8 cellular contexts compared by ENCODE assay signal in the genomic region with DNA sequence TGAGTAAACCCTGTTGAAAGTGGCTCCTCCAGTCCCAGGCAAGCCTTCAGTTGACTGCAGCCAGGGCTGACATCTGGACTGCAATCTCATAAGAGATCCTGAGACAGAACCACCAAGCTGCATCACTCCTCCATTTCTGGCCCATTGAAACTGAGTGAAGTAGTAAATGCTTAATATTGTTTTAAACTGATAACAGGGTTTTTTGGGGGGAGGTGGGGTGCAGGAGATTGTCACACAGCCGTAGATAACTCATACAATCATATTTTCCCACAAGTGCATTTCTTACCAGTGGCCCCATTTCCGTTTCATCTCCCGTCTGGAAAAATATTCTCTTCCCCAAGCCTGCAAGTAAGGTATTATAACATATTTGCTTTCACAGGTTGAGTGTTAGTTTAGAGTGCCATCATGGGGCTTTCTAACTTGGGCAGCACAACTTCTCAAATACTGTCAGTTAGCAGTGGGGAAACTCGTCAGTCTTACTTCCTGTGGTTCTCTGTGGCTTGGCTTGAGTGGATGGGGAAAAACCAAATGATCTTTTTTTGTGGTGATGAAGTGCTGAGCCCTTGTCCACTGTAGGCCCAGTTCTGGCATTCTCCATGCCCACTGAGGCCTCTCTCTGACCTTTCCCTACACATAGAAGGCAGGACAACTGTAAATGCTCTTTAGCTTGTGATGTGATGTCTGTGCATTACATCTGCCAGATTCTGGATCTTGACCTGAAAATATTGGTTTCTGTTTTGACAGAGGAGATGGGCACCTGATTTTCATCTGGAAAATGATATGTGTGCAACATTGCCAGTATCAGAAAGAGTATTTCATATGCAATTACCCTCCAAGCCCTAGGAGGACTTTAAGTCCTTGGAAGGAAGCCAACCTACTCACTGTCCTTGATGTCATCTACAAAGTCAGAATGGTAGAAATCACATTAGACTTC.
A peak's percentile ranks its signal among the peaks of the same experiment; 100 is the strongest.
DNase-seq lines count a peak whose midpoint lies in the region; ATAC-seq and TF ChIP-seq lines count a peak whose summit lies in the region.

No MANE protein-coding gene starts in this region.

- peak; percentile 58 for ATAC-seq in Right ventricle myocardium superior (ENCODE audit: poor library complexity)
- peak; percentile 82 for ATAC-seq in HG03196 (IDR thresholded peaks at IDR 0.05; ENCODE audit: unreplicated experiment)
- peak; percentile 89 for ATAC-seq in stimulated activated naive CD8-positive, alpha-beta T cell treated with anti-CD3 and anti-CD28 coated beads, Interleukin-15, Interleukin-2, amounts not matched to agents 100 U/mL and 50 U/mL, for 24 hours

- H3K4me1 ChIP-seq in left ventricle myocardium inferior = peaks cover 9% of the 10 kb centered on the region

- peaks cover 58% of the 10 kb centered on the region for H3K4me1 Mint-ChIP-seq in activated T-helper 2 cell treated with anti-CD3 and anti-CD28 coated beads, Interferon-gamma antibody, Interleukin-2, Interleukin-4, amounts not matched to agents 10 μg/mL and 5 μg/mL and 100 μg/mL, durations not matched to agents 14 hours and 24 hours and 36 hours (ENCODE audit: low read depth)

- peak overlapping the region; percentile 17 for H3K4me3 Mint-ChIP-seq in activated T-helper 2 cell treated with anti-CD3 and anti-CD28 coated beads, Interferon-gamma antibody, Interleukin-2, Interleukin-4, amounts not matched to agents 10 μg/mL and 5 μg/mL and 100 μg/mL, durations not matched to agents 14 hours and 24 hours and 36 hours (ENCODE audit: low read depth)

- H3K9me3 Mint-ChIP-seq in activated T-helper 2 cell treated with anti-CD3 and anti-CD28 coated beads, Interferon-gamma antibody, Interleukin-2, Interleukin-4, amounts not matched to agents 10 μg/mL and 5 μg/mL and 100 μg/mL, durations not matched to agents 14 hours and 24 hours and 36 hours = no peaks in the 10 kb centered on the region

- H3K27me3 Mint-ChIP-seq in activated T-helper 2 cell treated with anti-CD3 and anti-CD28 coated beads, Interferon-gamma antibody, Interleukin-2, Interleukin-4, amounts not matched to agents 10 μg/mL and 5 μg/mL and 100 μg/mL, durations not matched to agents 14 hours and 24 hours and 36 hours (ENCODE audit: low read depth) = no peaks in the 10 kb centered on the region

- no peaks in the 10 kb centered on the region for H3K9me3 ChIP-seq in left ventricle myocardium inferior (replicated peaks)

- no peak for TF ChIP-seq CTCF in left ventricle myocardium inferior (IDR thresholded peaks at IDR 0.05; ENCODE audit: borderline replicate concordance)

- DNase-seq in Right ventricle myocardium superior = no peak
- DNase-seq in left ventricle myocardium inferior = no peak
- DNase-seq in activated T-helper 2 cell treated with anti-CD3 and anti-CD28 coated beads, Interferon-gamma antibody, Interleukin-2, Interleukin-4, amounts not matched to agents 10 μg/mL and 5 μg/mL and 100 μg/mL, durations not matched to agents 14 hours and 24 hours and 36 hours (ENCODE audit: low spot score) = peak; percentile 34
- DNase-seq in stimulated activated naive CD8-positive, alpha-beta T cell treated with anti-CD3 and anti-CD28 coated beads, Interleukin-15, Interleukin-2, amounts not matched to agents 100 U/mL and 50 U/mL, for 24 hours = peak; percentile 38
- DNase-seq in SW 1271 (lab: John Stamatoyannopoulos, UW) = no peak
- DNase-seq in activated gamma-delta T cell (lab: John Stamatoyannopoulos, UW) = no peak
- no peak for DNase-seq in COR-L47 (lab: John Stamatoyannopoulos, UW)

- H3K36me3 Mint-ChIP-seq in activated T-helper 2 cell treated with anti-CD3 and anti-CD28 coated beads, Interferon-gamma antibody, Interleukin-2, Interleukin-4, amounts not matched to agents 10 μg/mL and 5 μg/mL and 100 μg/mL, durations not matched to agents 14 hours and 24 hours and 36 hours (ENCODE audit: low read depth) = peaks cover 10% of the 10 kb centered on the region

- peak overlapping the region; percentile 91 for H3K27ac Mint-ChIP-seq in activated T-helper 2 cell treated with anti-CD3 and anti-CD28 coated beads, Interferon-gamma antibody, Interleukin-2, Interleukin-4, amounts not matched to agents 10 μg/mL and 5 μg/mL and 100 μg/mL, durations not matched to agents 14 hours and 24 hours and 36 hours

- no peak overlapping the region for H3K4me3 ChIP-seq in left ventricle myocardium inferior

- no peaks in the 10 kb centered on the region for H3K27me3 ChIP-seq in left ventricle myocardium inferior (ENCODE audit: low read depth)

- intact Hi-C loops in Right ventricle myocardium superior (cut with DNase I) = no loop called here
- intact Hi-C loops in left ventricle myocardium inferior (cut with micrococcal nuclease) = no loop called here
- intact Hi-C loops in activated T-helper 2 cell treated with anti-CD3 and anti-CD28 coated beads, Interferon-gamma antibody, Interleukin-2, Interleukin-4, amounts not matched to agents 10 μg/mL and 5 μg/mL and 100 μg/mL, durations not matched to agents 14 hours and 24 hours and 36 hours (cut with micrococcal nuclease) = loop anchor here (1.0 to 2.0 kb wide), 7 partner anchors 9 to 134 kb away; no protein-coding TSS in a partner anchor

- no peaks in the 10 kb centered on the region for H3K36me3 ChIP-seq in left ventricle myocardium inferior

- no peak overlapping the region for H3K27ac ChIP-seq in left ventricle myocardium inferior (replicated peaks)

Comparison
In these comparisons a context has a peak if more than half of its experiments do, and no peak if none do; other contexts are left out.
1. DNase-seq: peak in activated T-helper 2 cell treated with anti-CD3 and anti-CD28 coated beads, Interferon-gamma antibody, Interleukin-2, Interleukin-4, amounts not matched to agents 10 μg/mL and 5 μg/mL and 100 μg/mL, durations not matched to agents 14 hours and 24 hours and 36 hours (single experiment) and stimulated activated naive CD8-positive, alpha-beta T cell treated with anti-CD3 and anti-CD28 coated beads, Interleukin-15, Interleukin-2, amounts not matched to agents 100 U/mL and 50 U/mL, for 24 hours (single experiment); none in Right ventricle myocardium superior (single experiment), left ventricle myocardium inferior (single experiment), SW 1271 (0 of 2), activated gamma-delta T cell (single experiment) and COR-L47 (single experiment).
2. Peak in every context shown above with its lines, with median percentiles within 50 percentile points of each other: ATAC-seq.